13 cellular contexts compared by ENCODE assay signal in genomic region chr2:122660786-122661634, GRCh38.
DNase-seq lines count a peak whose midpoint lies in the region; ATAC-seq and TF ChIP-seq lines count a peak whose summit lies in the region.
"Had no signal": no experiment of that assay in that cellular context is flagged by ENCODE, and none has a peak within 500 bp of the region (broad histone marks: within the 10 kb centered on the region; RNA-seq: fewer than 3 reads in every experiment).

No MANE protein-coding gene starts in this region.

- H4K20me1 ChIP-seq in H9 (ENCODE audit: control insufficient read depth, insufficient read depth, insufficient read length), result no peaks in the 10 kb centered on the region

- no peak overlapping the region for H2BK15ac ChIP-seq in H9 (ENCODE audit: low read depth, low read length)

- no peaks in the 10 kb centered on the region for H3K27me3 Mint-ChIP-seq in H9 (ENCODE audit: low read depth)
- peaks cover 43% of the 10 kb centered on the region for H3K27me3 Mint-ChIP-seq in neural crest cell (ENCODE audit: low read depth)
- H3K27me3 Mint-ChIP-seq: stimulated activated naive CD8-positive, alpha-beta T cell treated with anti-CD3 and anti-CD28 coated beads, Interleukin-15, Interleukin-2, amounts not matched to agents 100 ng/mL and 50 ng/mL, for 24 hours had no signal

- no peak for TF ChIP-seq CTCF in H9 (conservative IDR thresholded peaks at IDR 0.05)
- TF ChIP-seq CTCF in fibroblast of pulmonary artery (IDR thresholded peaks at IDR 0.05; ENCODE audit: low read length, missing control alignments), result no peak
- no peak for TF ChIP-seq CTCF in neural crest cell (conservative IDR thresholded peaks at IDR 0.05)

- H3K4me1 ChIP-seq in H9 (ENCODE audit: insufficient read depth, low read length), result peaks cover 17% of the 10 kb centered on the region
- peaks cover 3% of the 10 kb centered on the region for H3K4me1 ChIP-seq in NT2/D1 (ENCODE audit: insufficient read depth, insufficient read length)

- peak overlapping the region; percentile 34 for H3K9ac ChIP-seq in H9 (ENCODE audit: extremely low read depth, insufficient read length, low read length)
- peak overlapping the region; percentile 53 for H3K9ac ChIP-seq in NT2/D1 (ENCODE audit: insufficient read length, low read depth)

- H2AFZ ChIP-seq in H9 (ENCODE audit: low read length), result no peak overlapping the region

- DNase-seq in H9 (peak; percentile 91), NT2/D1 (ENCODE audit: low read depth, low spot score) (peak; percentile 52), fibroblast of pulmonary artery (ENCODE audit: low read depth) (no peak), neural crest cell (ENCODE audit: low read depth, low spot score) (peak; percentile 2)
- DNase-seq in activated naive CD4-positive, alpha-beta T cell treated with anti-CD3 and anti-CD28 coated beads, Interleukin-2, amount 50 U/mL, for 16 hours, result no peak
- DNase-seq: activated naive CD4-positive, alpha-beta T cell treated with anti-CD3 and anti-CD28 coated beads for 36 hours; MM.1S; NCI-H446; SHP77 had no signal

- H2AK5ac ChIP-seq in H9 (ENCODE audit: insufficient read length, low read length), result no peak overlapping the region

- no peak overlapping the region for H3K4ac ChIP-seq in H9 (ENCODE audit: low read depth, low read length)

- H3K4me2 ChIP-seq in H9 (ENCODE audit: insufficient read depth, insufficient read length, low read length), result peak overlapping the region; percentile 54

- H3K36me3 Mint-ChIP-seq in H9 (ENCODE audit: insufficient read depth in 1 of 3, low read depth in 3 of 3) (no peaks in the 10 kb centered on the region; a peak in 1 of 7 replicates), neural crest cell (ENCODE audit: low read depth) (no peaks in the 10 kb centered on the region)

- no peak overlapping the region for H2BK5ac ChIP-seq in H9 (ENCODE audit: insufficient read length, low read length)

- H2BK20ac ChIP-seq in H9 (ENCODE audit: low read depth, low read length, poor library complexity, severe bottlenecking), result no peak overlapping the region

- no peak overlapping the region for H3T11ph ChIP-seq in H9 (ENCODE audit: low read length)

- no peak for ATAC-seq in GM18517 (IDR thresholded peaks at IDR 0.05; ENCODE audit: unreplicated experiment)
- ATAC-seq in GM21529 (IDR thresholded peaks at IDR 0.05; ENCODE audit: unreplicated experiment), result no peak
- no peak for ATAC-seq in HG02973 (IDR thresholded peaks at IDR 0.05; ENCODE audit: unreplicated experiment)

- no CpG with 5 or more reads among the region's 30 CpGs for WGBS in H9 (ENCODE audit: extremely low coverage, insufficient read length, low lambda C conversion rate)

- H3K23me2 ChIP-seq in H9 (ENCODE audit: insufficient read length, low read depth, low read length, poor library complexity, severe bottlenecking), result peaks cover 5% of the 10 kb centered on the region

- H3K56ac ChIP-seq in H9 (ENCODE audit: insufficient read length, low read depth, low read length), result no peak overlapping the region

- H2BK12ac ChIP-seq in H9 (ENCODE audit: insufficient read length, low read depth, low read length), result no peak overlapping the region

- H3K4me3 ChIP-seq in NT2/D1 (ENCODE audit: insufficient read length, low read depth) (peak overlapping the region; percentile 25), fibroblast of pulmonary artery (replicated peaks; ENCODE audit: low read depth, low read length) (peak overlapping the region; percentile 15)

- H3K14ac ChIP-seq in H9 (ENCODE audit: insufficient read depth, low read length), result peak overlapping the region; percentile 65

- H3K4me3 Mint-ChIP-seq in H9 (peak overlapping the region; percentile 61 to 79), neural crest cell (peak overlapping the region; percentile 73)
- H3K4me3 Mint-ChIP-seq: activated naive CD4-positive, alpha-beta T cell treated with anti-CD3 and anti-CD28 coated beads for 36 hours; stimulated activated naive CD8-positive, alpha-beta T cell treated with anti-CD3 and anti-CD28 coated beads, Interleukin-15, Interleukin-2, amounts not matched to agents 100 ng/mL and 50 ng/mL, for 24 hours had no signal

- peak overlapping the region; percentile 79 for H3K18ac ChIP-seq in H9 (ENCODE audit: insufficient read length, low read depth, low read length)

- no peaks in the 10 kb centered on the region for H3K79me1 ChIP-seq in H9 (ENCODE audit: insufficient read depth, low read depth, low read length, poor library complexity, severe bottlenecking)

- H3K9me3 ChIP-seq in H9 (ENCODE audit: control insufficient read depth, low read depth, low read length) (no peaks in the 10 kb centered on the region), NT2/D1 (ENCODE audit: insufficient read depth, low read length) (no peaks in the 10 kb centered on the region)

- peak overlapping the region; percentile 24 for H4K5ac ChIP-seq in H9 (ENCODE audit: insufficient read length, low read depth, low read length)

- H3K4me1 Mint-ChIP-seq in H9, result peaks cover 64 to 71% of the 10 kb centered on the region in 2 experiments
- peaks cover 10% of the 10 kb centered on the region for H3K4me1 Mint-ChIP-seq in neural crest cell

- no peaks in the 10 kb centered on the region for H3K79me2 ChIP-seq in H9 (ENCODE audit: insufficient read depth, low read length)

- H3K36me3 ChIP-seq in NT2/D1 (ENCODE audit: insufficient read depth, insufficient read length, low read length), result no peaks in the 10 kb centered on the region

- H3K27ac ChIP-seq in H9 (ENCODE audit: insufficient read length, low read depth, low read length), result peak overlapping the region; percentile 92

- H3K9me3 Mint-ChIP-seq in H9 (no peaks in the 10 kb centered on the region), neural crest cell (no peaks in the 10 kb centered on the region)
- H3K9me3 Mint-ChIP-seq: activated naive CD4-positive, alpha-beta T cell treated with anti-CD3 and anti-CD28 coated beads for 36 hours had no signal

- peak overlapping the region; percentile 24 for H2BK120ac ChIP-seq in H9 (ENCODE audit: low read depth, low read length, poor library complexity, severe bottlenecking)

- no peak overlapping the region for H3K23ac ChIP-seq in H9 (ENCODE audit: insufficient read length, low read depth, low read length)

- H3K27ac Mint-ChIP-seq in H9 (peak overlapping the region; percentile 98 to 99 (median 98)), neural crest cell (ENCODE audit: unreplicated experiment) (no peak overlapping the region)
- H3K27ac Mint-ChIP-seq: activated naive CD4-positive, alpha-beta T cell treated with anti-CD3 and anti-CD28 coated beads for 36 hours; stimulated activated naive CD8-positive, alpha-beta T cell treated with anti-CD3 and anti-CD28 coated beads, Interleukin-15, Interleukin-2, amounts not matched to agents 100 ng/mL and 50 ng/mL, for 24 hours had no signal

- no peak overlapping the region for H4K8ac ChIP-seq in H9 (replicated peaks; ENCODE audit: insufficient read length, low read depth, low read length)

- H3K27me3 ChIP-seq in H9 (ENCODE audit: insufficient read depth, low read length) (no peaks in the 10 kb centered on the region; the same call in 1 of the 2 replicates), NT2/D1 (ENCODE audit: insufficient read depth, insufficient read length) (peaks cover 24% of the 10 kb centered on the region)

- peak overlapping the region; percentile 81 for H4K91ac ChIP-seq in H9 (ENCODE audit: insufficient read length, low read depth, low read length)

Comparison
In these comparisons a context has a peak if more than half of its experiments do, and no peak if none do; other contexts are left out.
1. DNase-seq: peak in H9 (single experiment), NT2/D1 (single experiment) and neural crest cell (single experiment); none in fibroblast of pulmonary artery (single experiment) and activated naive CD4-positive, alpha-beta T cell treated with anti-CD3 and anti-CD28 coated beads, Interleukin-2, amount 50 U/mL, for 16 hours (single experiment).